Comparison of ENCODE assay signal across 30 cellular contexts in genomic region chr19:10574462-10574861, GRCh38. TPM values are rescaled to one million over a fixed set of nuclear protein-coding genes. Genes with fewer than 3 reads are reported as not detected.
"Had no signal": no experiment of that assay in that cellular context is flagged by ENCODE, and none has a peak within 500 bp of the region (broad histone marks: within the 10 kb centered on the region; RNA-seq: fewer than 3 reads in every experiment).

No MANE protein-coding gene starts in this region.

- H3K36me3 ChIP-seq: neutrophil, right lobe of liver, tibial nerve had no signal

- H3K27ac Mint-ChIP-seq: activated CD4-positive, alpha-beta T cell treated with anti-CD3 and anti-CD28 coated beads, Interleukin-2, amount 10 ng/mL, durations not matched to agents 7 days and 5 days; activated CD8-positive, alpha-beta memory T cell treated with anti-CD3 and anti-CD28 coated beads, Interleukin-2, amount 10 ng/mL, durations not matched to agents 7 days and 5 days; activated naive CD8-positive, alpha-beta T cell treated with anti-CD3 and anti-CD28 coated beads for 36 hours; activated T-helper 2 cell treated with anti-CD3 and anti-CD28 coated beads, Interferon-gamma antibody, Interleukin-2, Interleukin-4, amounts not matched to agents 10 μg/mL and 5 μg/mL and 100 μg/mL, durations not matched to agents 14 hours and 24 hours and 36 hours; effector memory CD8-positive, alpha-beta T cell; immature natural killer cell; mesothelial cell of epicardium; progenitor cell of endocrine pancreas had no signal

- H3K27ac ChIP-seq: neutrophil, right lobe of liver, tibial nerve had no signal

- H3K9me3 ChIP-seq: neutrophil, right lobe of liver, tibial nerve had no signal

- H3K36me3 Mint-ChIP-seq: immature natural killer cell, mesothelial cell of epicardium, naive B cell had no signal

- ATAC-seq: activated CD8-positive, alpha-beta memory T cell treated with anti-CD3 and anti-CD28 coated beads, Interleukin-2, amount 10 ng/mL, durations not matched to agents 7 days and 5 days; activated CD8-positive, alpha-beta T cell treated with anti-CD3 and anti-CD28 coated beads, Interleukin-2, amount 10 ng/mL, durations not matched to agents 7 days and 5 days; effector memory CD8-positive, alpha-beta T cell; left colon had no signal

- H3K9me3 Mint-ChIP-seq: activated CD4-positive, alpha-beta T cell treated with anti-CD3 and anti-CD28 coated beads, Interleukin-2, amount 10 ng/mL, durations not matched to agents 7 days and 5 days; activated naive CD8-positive, alpha-beta T cell treated with anti-CD3 and anti-CD28 coated beads for 36 hours; activated T-helper 2 cell treated with anti-CD3 and anti-CD28 coated beads, Interferon-gamma antibody, Interleukin-2, Interleukin-4, amounts not matched to agents 10 μg/mL and 5 μg/mL and 100 μg/mL, durations not matched to agents 14 hours and 24 hours and 36 hours; effector memory CD8-positive, alpha-beta T cell; immature natural killer cell; mesothelial cell of epicardium; naive B cell had no signal

- H3K27me3 ChIP-seq: neutrophil, right lobe of liver, tibial nerve had no signal

- H3K4me3 ChIP-seq: right lobe of liver, tibial nerve had no signal

- DNase-seq: activated CD4-positive, alpha-beta T cell treated with anti-CD3 and anti-CD28 coated beads, Interleukin-2, amount 10 ng/mL, durations not matched to agents 7 days and 5 days; activated CD4-positive, CD25-positive, alpha-beta regulatory T cell treated with anti-CD3 and anti-CD28 coated beads, Interleukin-2, amount 50 U/mL, for 72 hours; activated CD8-positive, alpha-beta memory T cell treated with anti-CD3 and anti-CD28 coated beads, Interleukin-2, amount 10 ng/mL, durations not matched to agents 7 days and 5 days; activated CD8-positive, alpha-beta T cell treated with anti-CD3 and anti-CD28 coated beads, Interleukin-2, amount 10 ng/mL, durations not matched to agents 7 days and 5 days; activated naive CD4-positive, alpha-beta T cell treated with Interleukin-2 at 50 U/mL for 16 hours; activated naive CD8-positive, alpha-beta T cell treated with anti-CD3 and anti-CD28 coated beads for 36 hours; activated T-cell treated with anti-CD3 and anti-CD28 coated beads, Interleukin-2, amount 50 U/mL, for 48 hours; amniotic stem cell; cortex of kidney; effector memory CD8-positive, alpha-beta T cell; foreskin fibroblast; head of caudate nucleus; hypothalamus; immature natural killer cell; kidney; left colon; mammary epithelial cell; naive B cell; right lobe of liver; stimulated activated CD4-positive, alpha-beta T cell treated with anti-CD3 and anti-CD28 coated beads, Interleukin-2, amount 100 ng/mL, for 48 hours; stimulated activated naive CD4-positive, alpha-beta T cell treated with Interleukin-2 at 50 U/mL for 16 hours had no signal

- H3K27me3 Mint-ChIP-seq: activated CD4-positive, alpha-beta T cell treated with anti-CD3 and anti-CD28 coated beads, Interleukin-2, amount 10 ng/mL, durations not matched to agents 7 days and 5 days; activated CD8-positive, alpha-beta memory T cell treated with anti-CD3 and anti-CD28 coated beads, Interleukin-2, amount 10 ng/mL, durations not matched to agents 7 days and 5 days; activated naive CD8-positive, alpha-beta T cell treated with anti-CD3 and anti-CD28 coated beads for 36 hours; effector memory CD8-positive, alpha-beta T cell; naive B cell; progenitor cell of endocrine pancreas had no signal

- H3K4me3 Mint-ChIP-seq: activated CD4-positive, alpha-beta T cell treated with anti-CD3 and anti-CD28 coated beads, Interleukin-2, amount 10 ng/mL, durations not matched to agents 7 days and 5 days; activated CD8-positive, alpha-beta memory T cell treated with anti-CD3 and anti-CD28 coated beads, Interleukin-2, amount 10 ng/mL, durations not matched to agents 7 days and 5 days; activated CD8-positive, alpha-beta T cell treated with anti-CD3 and anti-CD28 coated beads, Interleukin-2, amount 10 ng/mL, durations not matched to agents 7 days and 5 days; activated naive CD8-positive, alpha-beta T cell treated with anti-CD3 and anti-CD28 coated beads for 36 hours; effector memory CD8-positive, alpha-beta T cell; immature natural killer cell; mesothelial cell of epicardium; naive B cell had no signal

RNA-seq across cellular contexts. Expression of gene AP1M2, which starts 12.7 kb away (rescaled TPM):
- total RNA-seq: activated CD4-positive, alpha-beta T cell treated with anti-CD3 and anti-CD28 coated beads, Interleukin-2, amount 10 ng/mL, durations not matched to agents 7 days and 5 days; activated CD8-positive, alpha-beta memory T cell treated with anti-CD3 and anti-CD28 coated beads, Interleukin-2, amount 10 ng/mL, durations not matched to agents 7 days and 5 days; activated CD8-positive, alpha-beta T cell treated with anti-CD3 and anti-CD28 coated beads, Interleukin-2, amount 10 ng/mL, durations not matched to agents 7 days and 5 days; activated naive CD8-positive, alpha-beta T cell treated with anti-CD3 and anti-CD28 coated beads for 36 hours; activated T-helper 2 cell treated with anti-CD3 and anti-CD28 coated beads, Interferon-gamma antibody, Interleukin-2, Interleukin-4, amounts not matched to agents 10 μg/mL and 5 μg/mL and 100 μg/mL, durations not matched to agents 14 hours and 24 hours and 36 hours; endothelial cell of umbilical vein; osteocyte; T-helper 1 cell treated with Interleukin-12 subunit alpha and Interleukin-12 subunit beta and Interleukin-4 antibody, amounts not matched to agents 30 ng/mL and 1 ng/mL, for 36 hours; temporal lobe; tibial nerve had no signal
